In the genomic region with DNA sequence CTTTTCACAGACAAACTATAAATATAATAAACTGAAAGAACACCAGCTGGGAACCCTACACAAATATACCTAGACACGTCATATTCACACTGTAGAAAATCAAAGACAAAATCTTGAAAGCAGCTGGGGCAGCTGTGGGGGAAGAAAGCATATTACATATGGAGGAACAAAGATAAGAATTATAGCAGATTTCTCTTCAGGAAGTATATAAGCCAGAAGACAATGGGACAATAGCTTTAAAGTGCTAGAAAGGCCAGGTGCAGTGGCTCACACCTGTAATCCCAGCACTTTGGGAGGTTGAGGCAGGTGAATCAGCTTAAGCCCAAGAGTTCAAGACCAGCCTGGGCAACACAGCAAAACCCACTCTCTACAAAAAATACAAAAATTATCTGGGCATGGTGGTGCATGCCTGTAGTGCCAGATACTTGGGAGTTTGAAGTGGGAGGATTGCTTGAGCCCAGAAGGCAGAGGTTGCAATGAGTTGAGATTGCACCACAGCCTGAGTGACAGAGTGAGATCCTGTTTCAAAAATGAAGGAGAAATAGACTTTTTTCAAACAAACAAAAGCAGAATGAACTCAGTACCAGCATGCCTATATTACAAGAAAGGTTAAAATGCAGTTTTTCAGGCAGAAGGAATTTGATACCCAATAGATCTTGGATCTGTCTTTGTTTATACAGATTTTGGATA, we compare ENCODE assay signal across 21 cellular contexts.
"Had no signal": no experiment of that assay in that cellular context is flagged by ENCODE, and none has a peak within 500 bp of the region (broad histone marks: within the 10 kb centered on the region; RNA-seq: fewer than 3 reads in every experiment).

No MANE protein-coding gene starts in this region.

- DNase-seq: activated CD4-positive, alpha-beta T cell treated with anti-CD3 and anti-CD28 coated beads, Interleukin-2, amount 50 U/mL, for 1 hour; activated CD8-positive, alpha-beta memory T cell treated with anti-CD3 and anti-CD28 coated beads, Interleukin-2, amount 50 U/mL, for 4 hours; activated gamma-delta T cell treated with Interleukin-2 at 50 U/mL for 16 hours; activated T-cell treated with anti-CD3 and anti-CD28 coated beads, Interleukin-2, amount 50 U/mL, for 72 hours; body of pancreas; erythroblast; left cardiac atrium; mucosa of descending colon; naive thymus-derived CD4-positive, alpha-beta T cell; pancreas; SK-N-SH; stimulated activated CD4-positive, alpha-beta T cell treated with anti-CD3 and anti-CD28 coated beads, Interleukin-4, amount 100 ng/mL, for 4 hours; stimulated activated naive CD4-positive, alpha-beta T cell; T-cell; T-helper 9 cell; uterus had no signal

- H2AFZ ChIP-seq: hepatocyte, neural progenitor cell had no signal

- H3K9me3 ChIP-seq: body of pancreas, mucosa of descending colon, pancreas, SK-N-SH, uterus had no signal

- H3K27ac Mint-ChIP-seq: naive thymus-derived CD4-positive, alpha-beta T cell; neural progenitor cell; T-cell had no signal

- H3K4me3 Mint-ChIP-seq: activated T-cell treated with anti-CD3 and anti-CD28 coated beads, Interleukin-2, amount 50 U/mL, for 72 hours; naive thymus-derived CD4-positive, alpha-beta T cell; neural progenitor cell had no signal

- H3K27ac ChIP-seq: body of pancreas, coronary artery, hepatocyte, neural progenitor cell, pancreas, tibial nerve, uterus had no signal

- H3K36me3 ChIP-seq: uterus had no signal

- H3K4me1 ChIP-seq: body of pancreas, neural progenitor cell, pancreas, tibial nerve, uterus had no signal

- H3K9ac ChIP-seq: neural progenitor cell, SK-N-SH had no signal

- H3K4me3 ChIP-seq: body of pancreas, coronary artery, hepatocyte, mucosa of descending colon, neural progenitor cell, pancreas, tibial nerve, uterus had no signal

- H3K4me2 ChIP-seq: hepatocyte, neural progenitor cell, SK-N-SH had no signal

- ATAC-seq: activated T-cell treated with anti-CD3 and anti-CD28 coated beads, Interleukin-2, amount 50 U/mL, for 72 hours; body of pancreas; left cardiac atrium; mucosa of descending colon; naive thymus-derived CD4-positive, alpha-beta T cell; pancreas; sciatic nerve; T-cell had no signal

- H3K4me1 Mint-ChIP-seq: neural progenitor cell, T-cell had no signal

- H3K79me2 ChIP-seq: hepatocyte had no signal

- H3K27me3 Mint-ChIP-seq: naive thymus-derived CD4-positive, alpha-beta T cell; T-cell had no signal

- H3K27me3 ChIP-seq: body of pancreas, hepatocyte, neural progenitor cell, pancreas, tibial nerve, uterus had no signal
